17 cellular contexts compared by ENCODE assay signal in the genomic region with DNA sequence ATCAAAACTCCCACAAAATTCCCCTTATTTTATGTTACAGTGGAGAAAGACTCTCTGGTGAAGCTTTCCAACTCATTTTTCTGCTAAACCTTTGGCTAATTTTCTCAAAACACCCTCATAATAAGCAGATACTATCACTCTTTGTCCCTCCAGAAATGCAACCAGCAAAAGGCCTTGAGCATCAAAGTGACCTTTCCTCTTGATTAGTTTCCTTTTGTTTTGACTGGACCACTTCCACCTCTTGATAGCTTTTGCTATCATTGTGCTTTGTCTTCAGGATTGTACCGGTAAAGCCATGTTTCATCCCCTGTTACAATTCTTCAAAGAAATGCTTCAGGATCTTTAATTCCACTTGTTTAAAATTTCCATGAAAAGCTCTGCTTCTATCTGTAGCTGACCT.
DNase-seq lines count a peak whose midpoint lies in the region; ATAC-seq, FAIRE-seq and TF ChIP-seq lines count a peak whose summit lies in the region.
"Had no signal": no experiment of that assay in that cellular context is flagged by ENCODE, and none has a peak within 500 bp of the region (broad histone marks: within the 10 kb centered on the region; RNA-seq: fewer than 3 reads in every experiment).

No MANE protein-coding gene starts in this region.

- peaks cover 0 to 3% (median 0%) of the 10 kb centered on the region in 5 donors for H3K4me1 ChIP-seq in subcutaneous abdominal adipose tissue (ENCODE audit: control insufficient read depth in 5 of 5, insufficient read depth in 5 of 5, low read length in 5 of 5)
- H3K4me1 ChIP-seq in foreskin keratinocyte, result no peaks in the 10 kb centered on the region
- H3K4me1 ChIP-seq: BLaER1 had no signal

- TF ChIP-seq CTCF in foreskin keratinocyte (conservative IDR thresholded peaks at IDR 0.05), result no peak

- H3K27ac ChIP-seq in subcutaneous abdominal adipose tissue (ENCODE audit: low read depth, low read length) (peak overlapping the region; percentile 6), foreskin keratinocyte (no peak overlapping the region)
- H3K27ac ChIP-seq: BLaER1 had no signal

- H3K27me3 ChIP-seq in subcutaneous abdominal adipose tissue (ENCODE audit: control insufficient read depth in 5 of 5, insufficient read depth in 4 of 5, low read length in 5 of 5) (no peaks in the 10 kb centered on the region), foreskin keratinocyte (no peaks in the 10 kb centered on the region)
- H3K27me3 ChIP-seq: BLaER1 had no signal

- no peak for DNase-seq in GM12892 (ENCODE audit: insufficient read length)
- DNase-seq in foreskin keratinocyte, result no peak
- DNase-seq: 8988T, AML-193, Calu3, DMS 273 treated with DMSO at 0.1 percent for 48 hours, H7, IMR-90, Kasumi-1, KBM-7 had no signal

- no peak overlapping the region for H3K4me3 ChIP-seq in subcutaneous abdominal adipose tissue (ENCODE audit: low read depth in 1 of 5, low read length in 5 of 5)
- H3K4me3 ChIP-seq: BLaER1, GM23338 had no signal

- no peak for TF ChIP-seq POLR2A in GM12892 (IDR thresholded peaks at IDR 0.05; ENCODE audit: low read depth, low read length)

- no peaks in the 10 kb centered on the region for H3K36me3 ChIP-seq in subcutaneous abdominal adipose tissue (ENCODE audit: control insufficient read depth in 5 of 5, insufficient read depth in 5 of 5, low read length in 5 of 5)
- H3K36me3 ChIP-seq: BLaER1 had no signal

- H3K9ac ChIP-seq in subcutaneous abdominal adipose tissue (ENCODE audit: low read length in 5 of 5), result no peak overlapping the region
- H3K9ac ChIP-seq: BLaER1 had no signal

- no peaks in the 10 kb centered on the region for H3K9me3 ChIP-seq in subcutaneous abdominal adipose tissue (ENCODE audit: control insufficient read depth in 5 of 5, low read length in 5 of 5)
- H3K9me3 ChIP-seq: BLaER1 had no signal

- FAIRE-seq in GM12892 (lab: Jason Lieb, UNC), result peak; percentile 60

- ATAC-seq in HG02610 (IDR thresholded peaks at IDR 0.05; ENCODE audit: unreplicated experiment) (peak; percentile 83), HG03565 (IDR thresholded peaks at IDR 0.05; ENCODE audit: unreplicated experiment) (peak; percentile 41), GM19023 (IDR thresholded peaks at IDR 0.05; ENCODE audit: unreplicated experiment) (no peak), GM18502 (IDR thresholded peaks at IDR 0.05; ENCODE audit: poor library complexity, unreplicated experiment) (no peak), foreskin keratinocyte (no peak)
- ATAC-seq: GM23338 had no signal

Comparison
In these comparisons a context has a peak if more than half of its experiments do, and no peak if none do; other contexts are left out.
1. ATAC-seq: peak in HG02610 (single experiment) and HG03565 (single experiment); none in GM19023 (single experiment), GM18502 (single experiment) and foreskin keratinocyte (single experiment).